Comparison of ENCODE assay signal across 1 cellular context in the genomic region with DNA sequence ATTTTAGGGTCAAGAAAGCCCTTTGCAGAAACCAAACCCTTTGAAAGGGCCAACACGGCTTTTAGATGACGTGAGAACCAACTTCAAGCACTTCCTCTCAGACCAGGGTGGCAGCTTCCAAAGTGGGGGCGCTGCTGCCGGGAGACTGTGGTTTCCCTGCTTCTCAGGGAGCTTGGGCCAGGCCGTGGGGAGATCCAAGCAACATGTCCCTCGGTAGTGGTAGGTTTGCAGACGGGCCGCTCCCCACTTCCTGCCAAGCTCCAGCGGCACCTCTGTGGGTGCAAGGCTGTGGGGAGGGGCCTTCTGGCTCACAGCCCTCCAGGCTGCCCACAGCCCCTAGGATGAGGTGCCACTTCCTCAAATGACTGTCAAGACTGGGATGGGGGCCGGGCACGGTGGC.
TF ChIP-seq lines count a peak whose summit lies in the region.

No MANE protein-coding gene starts in this region.

TF ChIP-seq in HepG2, 621 proteins besides CTCF, POLR2A, EP300 and RAD21 (continued from another document):
- TF ChIP-seq ZNF274 (CRISPR knock-in tag; IDR thresholded peaks at IDR 0.05) (no peak), ZSCAN31 (CRISPR knock-in tag; IDR thresholded peaks at IDR 0.05; ENCODE audit: low read depth) (no peak), ZFP62 (CRISPR knock-in tag; IDR thresholded peaks at IDR 0.05) (no peak), ZFP36L2 (CRISPR knock-in tag; IDR thresholded peaks at IDR 0.05) (no peak), PATZ1 (CRISPR knock-in tag; IDR thresholded peaks at IDR 0.05) (no peak), JUN (CRISPR knock-in tag; IDR thresholded peaks at IDR 0.05) (no peak), CHD2 (IDR thresholded peaks at IDR 0.05; ENCODE audit: low read depth, low read length) (no peak)
- TF ChIP-seq, protein P1, sequence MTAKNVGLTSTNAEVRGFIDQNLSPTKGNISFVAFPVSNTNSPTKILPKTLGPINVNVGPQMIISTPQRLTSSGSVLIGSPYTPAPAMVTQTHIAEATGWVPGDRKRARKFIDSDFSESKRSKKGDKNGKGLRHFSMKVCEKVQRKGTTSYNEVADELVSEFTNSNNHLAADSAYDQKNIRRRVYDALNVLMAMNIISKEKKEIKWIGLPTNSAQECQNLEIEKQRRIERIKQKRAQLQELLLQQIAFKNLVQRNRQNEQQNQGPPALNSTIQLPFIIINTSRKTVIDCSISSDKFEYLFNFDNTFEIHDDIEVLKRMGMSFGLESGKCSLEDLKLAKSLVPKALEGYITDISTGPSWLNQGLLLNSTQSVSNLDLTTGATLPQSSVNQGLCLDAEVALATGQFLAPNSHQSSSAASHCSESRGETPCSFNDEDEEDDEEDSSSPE (CRISPR knock-in tag; IDR thresholded peaks at IDR 0.05), result no peak
- TF ChIP-seq, protein P2, sequence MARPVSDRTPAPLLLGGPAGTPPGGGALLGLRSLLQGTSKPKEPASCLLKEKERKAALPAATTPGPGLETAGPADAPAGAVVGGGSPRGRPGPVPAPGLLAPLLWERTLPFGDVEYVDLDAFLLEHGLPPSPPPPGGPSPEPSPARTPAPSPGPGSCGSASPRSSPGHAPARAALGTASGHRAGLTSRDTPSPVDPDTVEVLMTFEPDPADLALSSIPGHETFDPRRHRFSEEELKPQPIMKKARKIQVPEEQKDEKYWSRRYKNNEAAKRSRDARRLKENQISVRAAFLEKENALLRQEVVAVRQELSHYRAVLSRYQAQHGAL (CRISPR knock-in tag; IDR thresholded peaks at IDR 0.05; ENCODE audit: not compliant biosample characterization), result no peak
